24 cellular contexts compared by ENCODE assay signal in the genomic region with DNA sequence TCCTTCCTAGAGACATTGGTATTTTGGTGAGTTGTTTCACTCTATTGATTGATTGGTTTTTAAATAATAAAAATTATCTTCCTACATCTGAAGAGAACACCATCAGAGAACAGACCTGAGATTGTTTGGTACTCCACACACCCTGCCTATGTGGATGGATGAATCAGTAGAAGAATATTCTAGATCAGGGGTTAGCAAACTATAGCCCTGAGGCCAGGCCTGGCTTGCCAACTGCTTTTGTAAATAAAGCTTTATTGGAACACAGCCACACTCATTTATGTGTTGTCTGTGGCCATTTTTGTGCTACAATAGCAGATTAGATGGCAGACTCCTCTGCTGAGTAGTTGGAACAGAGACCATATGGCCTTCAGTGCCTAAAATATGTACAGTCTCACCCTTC.
"Had no signal": no experiment of that assay in that cellular context is flagged by ENCODE, and none has a peak within 500 bp of the region (broad histone marks: within the 10 kb centered on the region; RNA-seq: fewer than 3 reads in every experiment).

No MANE protein-coding gene starts in this region.

- H3K27me3 ChIP-seq: ovary, testis, thyroid gland, transverse colon, upper lobe of left lung, vagina had no signal

- H3K36me3 ChIP-seq: left ventricle myocardium inferior, ovary, stomach, thyroid gland, transverse colon, upper lobe of left lung, vagina had no signal

- H3K27ac ChIP-seq: ovary, skin epidermis, stomach, testis, thyroid gland, transverse colon, upper lobe of left lung, vagina had no signal

- ATAC-seq: mucosa of descending colon; naive thymus-derived CD4-positive, alpha-beta T cell; natural killer cell treated with Interleukin-12 subunit alpha and Interleukin-12 subunit beta and Interleukin-15 and Interleukin-18, amount 100 ng/mL, for 72 hours; right cardiac atrium; sciatic nerve; stimulated activated naive B cell treated with anti-CD40 and anti-IgM and Interleukin-4, amounts not matched to agents 10 μg/mL and 1 μg/mL and 100 μg/mL, for 72 hours; stimulated activated naive CD8-positive, alpha-beta T cell treated with anti-CD3 and anti-CD28 coated beads, Interleukin-15, Interleukin-2, amounts not matched to agents 100 U/mL and 50 U/mL, for 24 hours had no signal

- H3K4me1 ChIP-seq: stomach, testis, thyroid gland, transverse colon, upper lobe of left lung, vagina had no signal

- DNase-seq: islet precursor cell; left ventricle myocardium inferior; midbrain; mucosa of descending colon; naive thymus-derived CD4-positive, alpha-beta T cell; ovary; retina; right cardiac atrium; stimulated activated CD4-positive, alpha-beta T cell treated with anti-CD3 and anti-CD28 coated beads, Interleukin-12 subunit alpha, Interleukin-12 subunit beta, amount 100 ng/mL, for 4 hours; stimulated activated CD4-positive, alpha-beta T cell treated with anti-CD3 and anti-CD28 coated beads, Interleukin-15, amount 100 ng/mL, for 24 hours; stimulated activated CD4-positive, alpha-beta T cell treated with anti-CD3 and anti-CD28 coated beads, Interleukin-2, amount 100 ng/mL, for 24 hours; stimulated activated CD4-positive, alpha-beta T cell treated with anti-CD3 and anti-CD28 coated beads, Interleukin-4, amount 100 ng/mL, for 1 hour; stimulated activated naive B cell treated with anti-CD40 and anti-IgM and Interleukin-4, amounts not matched to agents 10 μg/mL and 1 μg/mL and 100 μg/mL, for 72 hours; stimulated activated naive CD8-positive, alpha-beta T cell treated with anti-CD3 and anti-CD28 coated beads, Interleukin-15, Interleukin-2, amounts not matched to agents 100 U/mL and 50 U/mL, for 24 hours; stomach; testis; thyroid gland; transverse colon; upper lobe of left lung had no signal

- H3K9me3 ChIP-seq: mucosa of descending colon, ovary, testis, thyroid gland, transverse colon, vagina had no signal

- H3K4me3 ChIP-seq: left ventricle myocardium inferior, lung, mucosa of descending colon, ovary, skin epidermis, stomach, testis, thyroid gland, transverse colon, upper lobe of left lung, vagina had no signal
